ENCODE assay signal across 8 cellular contexts in the genomic region with DNA sequence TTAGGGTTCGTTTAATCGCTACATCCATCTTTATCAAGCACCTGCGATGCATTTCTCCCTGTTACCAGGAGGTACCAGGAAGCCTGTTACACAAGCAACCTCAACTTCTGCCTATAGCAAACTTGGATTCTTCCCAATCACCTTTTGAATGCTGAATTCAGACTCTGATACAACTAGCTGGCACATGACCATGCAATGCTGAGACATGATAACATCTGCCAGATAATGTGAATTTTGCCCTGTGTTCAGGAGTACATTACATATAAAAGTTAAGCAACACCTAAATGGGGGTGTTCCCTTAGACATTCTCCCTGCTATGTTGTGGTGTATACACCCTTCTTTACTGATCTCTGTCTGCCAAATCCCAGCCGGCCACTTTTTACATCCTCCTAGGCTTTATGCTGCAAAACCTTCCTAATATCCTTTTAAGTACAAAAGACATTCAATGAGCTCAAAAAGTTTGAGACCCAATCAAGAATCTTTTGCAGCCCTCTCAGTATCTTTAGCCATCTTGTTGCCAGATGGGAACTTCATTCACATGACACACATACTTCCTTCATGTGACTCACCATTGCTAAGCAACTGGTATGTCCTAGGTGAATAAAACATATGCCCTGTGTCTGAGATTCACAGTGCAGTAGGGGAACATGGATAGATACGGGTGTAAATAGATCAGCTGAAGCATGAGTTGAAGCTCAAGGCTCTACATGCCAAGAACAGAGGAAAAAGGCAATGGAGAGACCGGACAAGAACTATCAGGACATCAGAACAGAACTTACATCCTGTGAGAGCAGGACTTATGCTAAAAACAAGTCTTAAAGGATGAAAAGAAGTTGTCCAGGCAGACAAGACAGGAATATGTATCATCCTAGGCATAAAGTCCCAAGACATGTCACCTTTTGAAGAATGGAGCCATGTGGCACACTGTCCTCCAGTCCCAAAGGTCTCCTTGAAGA.
DNase-seq lines count a peak whose midpoint lies in the region; ATAC-seq and TF ChIP-seq lines count a peak whose summit lies in the region.

No MANE protein-coding gene starts in this region.

- CTCF ChIA-PET in Panc1 (lab: Charles Lee): interaction anchor here (0.7 to 1.6 kb wide), 2 partner anchors 61 to 62 kb away, joined by 4 to 8 read pairs; no protein-coding TSS in a partner anchor

- H3K27ac ChIP-seq in Panc1 (ENCODE audit: low read length) (no peak overlapping the region), esophagus squamous epithelium (peak overlapping the region; percentile 78 to 87 (median 79)), ovary (peak overlapping the region; percentile 21 to 49)

- POLR2A ChIA-PET in Panc1 (lab: Charles Lee): interaction anchor here (0.6 kb wide), 1 partner anchor 135 kb away, joined by 3 read pairs; no protein-coding TSS in a partner anchor

- H3K36me3 ChIP-seq in BE2C: no peaks in the 10 kb centered on the region
- no peaks in the 10 kb centered on the region for H3K36me3 ChIP-seq in Panc1 (ENCODE audit: control insufficient read depth, insufficient read depth, low read length)
- H3K36me3 ChIP-seq in esophagus squamous epithelium: no peaks in the 10 kb centered on the region
- H3K36me3 ChIP-seq in ovary: no peaks in the 10 kb centered on the region

- H3K9me3 ChIP-seq in BE2C: no peaks in the 10 kb centered on the region
- H3K9me3 ChIP-seq in Panc1 (ENCODE audit: control insufficient read depth, insufficient read depth, low read depth, low read length): no peaks in the 10 kb centered on the region
- H3K9me3 ChIP-seq in esophagus squamous epithelium: no peaks in the 10 kb centered on the region
- no peaks in the 10 kb centered on the region for H3K9me3 ChIP-seq in ovary

- in situ Hi-C loops in Panc1 (cut with HindIII; ENCODE audit: low pct_unique_long_range_greater_than_20kb, low sequenced_read_pairs): no loop called here

- H3K27me3 ChIP-seq in BE2C (no peaks in the 10 kb centered on the region), Panc1 (ENCODE audit: control insufficient read depth, insufficient read depth, low read length) (no peaks in the 10 kb centered on the region), esophagus squamous epithelium (no peaks in the 10 kb centered on the region), ovary (no peaks in the 10 kb centered on the region)

- TF ChIP-seq EP300 in ovary (IDR thresholded peaks at IDR 0.05): no peak

- peak overlapping the region; percentile 38 for H3K4me3 ChIP-seq in BE2C (ENCODE audit: low read depth, low read length)
- H3K4me3 ChIP-seq in Panc1 (ENCODE audit: low read depth in 2 of 2, low read length in 2 of 2): peak overlapping the region in 1 of 2 experiments; percentile 21; a peak in 1 of 4 replicates
- H3K4me3 ChIP-seq in esophagus squamous epithelium: peak overlapping the region in 2 of 4 donors; percentile 35 to 47
- no peak overlapping the region for H3K4me3 ChIP-seq in ovary

- TF ChIP-seq POLR2A in esophagus squamous epithelium (IDR thresholded peaks at IDR 0.05) (no peak), ovary (IDR thresholded peaks at IDR 0.05) (no peak)

- 22 to 59% methylated on average over 6 of the region's 6 CpGs for WGBS in esophagus squamous epithelium, 2 donors
- 80 to 84% (median 81%) methylated on average over 6 of the region's 6 CpGs for WGBS in ovary, 3 donors

- BruUV-seq in Panc1 (replicated peaks; lab: Mats Ljungman, UMichigan): no TSS peak

- DNase-seq in BE2C (no peak), Panc1 (ENCODE audit: low read depth, low spot score) (no peak), esophagus squamous epithelium (lab: John Stamatoyannopoulos, UW) (no peak), ovary (no peak), cortex of kidney (lab: John Stamatoyannopoulos, UW) (no peak), NCI-H1105 (lab: John Stamatoyannopoulos, UW) (no peak), NCI-H345 treated with DMSO at 0.1 percent for 48 hours (lab: John Stamatoyannopoulos, UW; ENCODE audit: unreplicated experiment) (no peak), NCI-H1105 treated with DMSO at 0.1 percent for 48 hours (lab: John Stamatoyannopoulos, UW) (no peak)

- intact Hi-C loops in Panc1 (cut with micrococcal nuclease; ENCODE audit: unreplicated experiment): loop anchor here (5.0 kb wide), 1 partner anchor 61 kb away; no protein-coding TSS in a partner anchor
- intact Hi-C loops in esophagus squamous epithelium (cut with DNase I): loop anchor here (5.0 kb wide), 1 partner anchor 61 kb away; no protein-coding TSS in a partner anchor
- intact Hi-C loops in ovary (cut with DNase I): loop anchor here in 3 of 4 donors (5.0 kb wide), 1 partner anchor 61 kb away; no protein-coding TSS in a partner anchor

- TF ChIP-seq CTCF in BE2C (IDR thresholded peaks at IDR 0.05; ENCODE audit: low read depth, low read length): no peak
- no peak for TF ChIP-seq CTCF in Panc1 (IDR thresholded peaks at IDR 0.05)
- TF ChIP-seq CTCF in esophagus squamous epithelium (IDR thresholded peaks at IDR 0.05): no peak
- TF ChIP-seq CTCF in ovary (IDR thresholded peaks at IDR 0.05): no peak

- H3K4me1 ChIP-seq in BE2C: peaks cover 6% of the 10 kb centered on the region
- no peaks in the 10 kb centered on the region for H3K4me1 ChIP-seq in Panc1 (ENCODE audit: control insufficient read depth, insufficient read depth, low read length)
- H3K4me1 ChIP-seq in esophagus squamous epithelium: peaks cover 32 to 51% (median 39%) of the 10 kb centered on the region in 3 donors
- H3K4me1 ChIP-seq in ovary (ENCODE audit: insufficient read depth): peaks cover 11% of the 10 kb centered on the region

- ATAC-seq in Panc1: peak; percentile 80
